In the genomic region with DNA sequence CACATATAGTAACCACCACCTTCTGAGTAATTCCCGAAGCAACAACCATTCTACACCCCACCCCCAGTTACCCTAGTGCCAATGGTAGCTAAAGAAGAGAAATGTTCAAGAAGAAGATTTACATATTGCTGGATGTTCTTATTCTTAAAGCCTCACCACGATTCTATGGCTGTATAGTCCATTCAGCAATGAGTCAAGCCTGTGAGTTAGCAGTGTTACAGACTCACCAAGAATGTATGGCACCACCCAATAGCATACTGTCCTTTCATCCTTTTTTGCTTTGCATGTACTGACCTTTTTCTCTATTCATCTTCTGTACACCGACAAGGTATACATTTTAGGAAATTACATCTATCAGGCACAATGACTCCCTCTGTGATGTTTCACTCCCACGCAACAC, we compare ENCODE assay signal across 17 cellular contexts.
A peak's percentile ranks its signal among the peaks of the same experiment; 100 is the strongest.
DNase-seq lines count a peak whose midpoint lies in the region; ATAC-seq and TF ChIP-seq lines count a peak whose summit lies in the region.
"Had no signal": no experiment of that assay in that cellular context is flagged by ENCODE, and none has a peak within 500 bp of the region (broad histone marks: within the 10 kb centered on the region; RNA-seq: fewer than 3 reads in every experiment).

No MANE protein-coding gene starts in this region.

- no peak overlapping the region for H3K4me2 ChIP-seq in mammary epithelial cell (ENCODE audit: insufficient read depth, low read depth, low read length)
- H3K4me2 ChIP-seq: BLaER1 had no signal

- H3K36me3 ChIP-seq in mammary epithelial cell (ENCODE audit: insufficient read depth, low read length) (no peaks in the 10 kb centered on the region), Peyer's patch (no peaks in the 10 kb centered on the region)
- H3K36me3 ChIP-seq: BLaER1 had no signal

- 51% methylated on average over 4 of the region's 4 CpGs for WGBS in mammary epithelial cell (ENCODE audit: low coverage, missing lambda C conversion rate)

- no peaks in the 10 kb centered on the region for H3K9me3 Mint-ChIP-seq in MCF 10A (ENCODE audit: unreplicated experiment)
- H3K9me3 Mint-ChIP-seq: CD8-positive, alpha-beta T cell; H9 had no signal

- H3K36me3 Mint-ChIP-seq in MCF 10A (ENCODE audit: insufficient read depth, unreplicated experiment), result no peaks in the 10 kb centered on the region
- H3K36me3 Mint-ChIP-seq: CD8-positive, alpha-beta T cell had no signal

- no peaks in the 10 kb centered on the region for H3K79me2 ChIP-seq in mammary epithelial cell (ENCODE audit: insufficient read depth, low read length)

- CTCF ChIA-PET in mammary epithelial cell (lab: Charles Lee; ENCODE audit: low non-redundant PET) (no interaction called here), MCF 10A (lab: Yijun Ruan, JAX) (no interaction called here)

- no peak overlapping the region for H3K27ac Mint-ChIP-seq in MCF 10A (ENCODE audit: low read depth, unreplicated experiment)
- H3K27ac Mint-ChIP-seq: CD8-positive, alpha-beta T cell; H9 had no signal

- no peaks in the 10 kb centered on the region for H4K20me1 ChIP-seq in mammary epithelial cell (ENCODE audit: insufficient read depth, low read length)
- H4K20me1 ChIP-seq: BLaER1 had no signal

- H3K27me3 Mint-ChIP-seq in MCF 10A (ENCODE audit: insufficient read depth, unreplicated experiment), result peaks cover 15% of the 10 kb centered on the region

- H3K9me3 ChIP-seq in mammary epithelial cell (replicated peaks; ENCODE audit: insufficient read depth, low read length), result no peaks in the 10 kb centered on the region
- no peaks in the 10 kb centered on the region for H3K9me3 ChIP-seq in Peyer's patch
- H3K9me3 ChIP-seq: BLaER1 had no signal

- peak; percentile 98 for ATAC-seq in foreskin keratinocyte
- ATAC-seq in GM19397 (IDR thresholded peaks at IDR 0.05; ENCODE audit: unreplicated experiment), result no peak
- ATAC-seq in HG03565 (IDR thresholded peaks at IDR 0.05; ENCODE audit: unreplicated experiment), result no peak
- ATAC-seq: CD8-positive, alpha-beta T cell; Right ventricle myocardium inferior had no signal

- TF ChIP-seq POLR2A in Peyer's patch (IDR thresholded peaks at IDR 0.05), result no peak

- BruUV-seq in mammary epithelial cell (replicated peaks; lab: Mats Ljungman, UMichigan), result no TSS peak
- no TSS peak for BruUV-seq in MCF 10A (replicated peaks; lab: Mats Ljungman, UMichigan)

- no peak overlapping the region for H3K27ac ChIP-seq in mammary epithelial cell (ENCODE audit: insufficient read depth, low read depth, low read length)
- no peak overlapping the region for H3K27ac ChIP-seq in foreskin keratinocyte
- H3K27ac ChIP-seq in Peyer's patch, result no peak overlapping the region
- H3K27ac ChIP-seq: BLaER1 had no signal

- POLR2A ChIA-PET in MCF 10A (lab: Yijun Ruan, JAX), result no interaction called here

- H2AFZ ChIP-seq in mammary epithelial cell (ENCODE audit: low read depth, low read length), result no peak overlapping the region

- H3K4me3 ChIP-seq in mammary epithelial cell (replicated peaks in 1 of 3; ENCODE audit: insufficient read depth in 1 of 3, low read depth in 2 of 3, low read length in 3 of 3) (no peak overlapping the region), Peyer's patch (no peak overlapping the region)
- H3K4me3 ChIP-seq: BLaER1 had no signal

- no peaks in the 10 kb centered on the region for H3K4me1 ChIP-seq in mammary epithelial cell (ENCODE audit: insufficient read depth, low read length)
- H3K4me1 ChIP-seq in foreskin keratinocyte, result no peaks in the 10 kb centered on the region
- no peaks in the 10 kb centered on the region for H3K4me1 ChIP-seq in Peyer's patch
- H3K4me1 ChIP-seq: BLaER1 had no signal

- in situ Hi-C loops in mammary epithelial cell (cut with MboI; ENCODE audit: low sequenced_read_pairs in 2 of 2), result no loop called here

- dilution Hi-C loops in mammary epithelial cell (cut with HindIII; ENCODE audit: low sequenced_read_pairs), result no loop called here

- no peak overlapping the region for H3K4me3 Mint-ChIP-seq in MCF 10A (ENCODE audit: unreplicated experiment)
- H3K4me3 Mint-ChIP-seq: CD8-positive, alpha-beta T cell; H9 had no signal

- no peak overlapping the region for H3K9ac ChIP-seq in mammary epithelial cell (ENCODE audit: insufficient read depth, low read length)
- H3K9ac ChIP-seq: BLaER1 had no signal

- DNase-seq in mammary epithelial cell, result peak; percentile 8
- no peak for DNase-seq in MCF 10A (ENCODE audit: unreplicated experiment)
- peak; percentile 16 for DNase-seq in amniotic epithelial cell (ENCODE audit: low read depth)
- DNase-seq in foreskin keratinocyte, result peak; percentile 38 to 80
- DNase-seq in activated CD4-positive, CD25-positive, alpha-beta regulatory T cell (lab: John Stamatoyannopoulos, UW), result no peak
- no peak for DNase-seq in Peyer's patch
- DNase-seq: CD8-positive, alpha-beta T cell; DND-41; H9; NCI-H1417 treated with DMSO at 0.1 percent for 48 hours; NCI-H1930; NCI-H2171; NCI-H510A treated with DMSO at 0.1 percent for 48 hours had no signal

- H3K27me3 ChIP-seq in mammary epithelial cell (ENCODE audit: insufficient read depth, low read length) (no peaks in the 10 kb centered on the region), foreskin keratinocyte (no peaks in the 10 kb centered on the region), Peyer's patch (no peaks in the 10 kb centered on the region)
- H3K27me3 ChIP-seq: BLaER1 had no signal

- H3K4me1 Mint-ChIP-seq in MCF 10A (ENCODE audit: insufficient read depth, unreplicated experiment), result no peaks in the 10 kb centered on the region
- H3K4me1 Mint-ChIP-seq: H9 had no signal

- TF ChIP-seq CTCF in mammary epithelial cell (conservative IDR thresholded peaks at IDR 0.05 in 1 of 2, IDR thresholded peaks at IDR 0.05 in 1 of 2; ENCODE audit: extremely low read depth in 1 of 2, insufficient read depth in 1 of 2, low read depth in 1 of 2, low read length in 2 of 2), result no peak
- no peak for TF ChIP-seq CTCF in MCF 10A (IDR thresholded peaks at IDR 0.05; ENCODE audit: unreplicated experiment)
- TF ChIP-seq CTCF in foreskin keratinocyte (conservative IDR thresholded peaks at IDR 0.05), result no peak
- TF ChIP-seq CTCF in Peyer's patch (IDR thresholded peaks at IDR 0.05), result no peak

- intact Hi-C loops in mammary epithelial cell (cut with micrococcal nuclease), result no loop called here
- intact Hi-C loops in MCF 10A (cut with micrococcal nuclease), result no loop called here

Comparison
In these comparisons a context has a peak if more than half of its experiments do, and no peak if none do; other contexts are left out.
1. DNase-seq: peak in mammary epithelial cell (single experiment), amniotic epithelial cell (single experiment) and foreskin keratinocyte (2 of 2); none in MCF 10A (single experiment), activated CD4-positive, CD25-positive, alpha-beta regulatory T cell (0 of 4) and Peyer's patch (0 of 3).